12 cellular contexts compared by ENCODE assay signal in genomic region chr1:89910780-89911179, GRCh38.
DNase-seq lines count a peak whose midpoint lies in the region; ATAC-seq and TF ChIP-seq lines count a peak whose summit lies in the region.
"Had no signal": no experiment of that assay in that cellular context is flagged by ENCODE, and none has a peak within 500 bp of the region (broad histone marks: within the 10 kb centered on the region; RNA-seq: fewer than 3 reads in every experiment).

No MANE protein-coding gene starts in this region.

- H3K9me3 Mint-ChIP-seq in activated T-cell treated with anti-CD3 and anti-CD28 coated beads, Interleukin-2, amount 50 U/mL, for 24 hours, result no peaks in the 10 kb centered on the region
- H3K9me3 Mint-ChIP-seq in activated T-cell treated with anti-CD3 and anti-CD28 coated beads, Interleukin-2, amount 50 U/mL, for 4 hours, result no peaks in the 10 kb centered on the region
- H3K9me3 Mint-ChIP-seq in type B pancreatic cell, result no peaks in the 10 kb centered on the region

- peak overlapping the region; percentile 55; the same call in 1 of the 2 replicates for H3K27ac ChIP-seq in SJCRH30
- H3K27ac ChIP-seq: KMS-11, transverse colon, VCaP had no signal

- no peaks in the 10 kb centered on the region for H3K27me3 Mint-ChIP-seq in activated T-cell treated with anti-CD3 and anti-CD28 coated beads, Interleukin-2, amount 50 U/mL, for 24 hours
- no peaks in the 10 kb centered on the region for H3K27me3 Mint-ChIP-seq in activated T-cell treated with anti-CD3 and anti-CD28 coated beads, Interleukin-2, amount 50 U/mL, for 4 hours (ENCODE audit: low read depth)
- H3K27me3 Mint-ChIP-seq in type B pancreatic cell, result no peaks in the 10 kb centered on the region

- peaks cover 58% of the 10 kb centered on the region for H3K36me3 Mint-ChIP-seq in activated T-cell treated with anti-CD3 and anti-CD28 coated beads, Interleukin-2, amount 50 U/mL, for 24 hours (ENCODE audit: low read depth)
- peaks cover 25% of the 10 kb centered on the region for H3K36me3 Mint-ChIP-seq in activated T-cell treated with anti-CD3 and anti-CD28 coated beads, Interleukin-2, amount 50 U/mL, for 4 hours (ENCODE audit: insufficient read depth)
- no peaks in the 10 kb centered on the region for H3K36me3 Mint-ChIP-seq in type B pancreatic cell

- TF ChIP-seq CTCF in type B pancreatic cell (conservative IDR thresholded peaks at IDR 0.05) (no peak), BE2C (IDR thresholded peaks at IDR 0.05; ENCODE audit: low read depth, low read length) (no peak)

- DNase-seq in activated T-cell treated with anti-CD3 and anti-CD28 coated beads, Interleukin-2, amount 50 U/mL, for 24 hours, result no peak
- no peak for DNase-seq in activated T-cell treated with anti-CD3 and anti-CD28 coated beads, Interleukin-2, amount 50 U/mL, for 4 hours
- DNase-seq in SJCRH30 (peak; percentile 26 to 33), hepatic stellate cell (ENCODE audit: low spot score) (peak; percentile 65), type B pancreatic cell (ENCODE audit: extremely low spot score, unreplicated experiment) (no peak), BE2C (no peak), HuH-7 (ENCODE audit: low spot score) (no peak)
- DNase-seq in activated CD8-positive, alpha-beta memory T cell treated with anti-CD3 and anti-CD28 coated beads for 24 hours, result no peak
- DNase-seq: AML-193, transverse colon had no signal

- H3K9me3 ChIP-seq in SJCRH30 (replicated peaks) (no peaks in the 10 kb centered on the region), BE2C (no peaks in the 10 kb centered on the region)
- H3K9me3 ChIP-seq: transverse colon had no signal

- no peak for ATAC-seq in activated T-cell treated with anti-CD3 and anti-CD28 coated beads, Interleukin-2, amount 50 U/mL, for 4 hours

- peaks cover 53% of the 10 kb centered on the region for H3K4me1 Mint-ChIP-seq in activated T-cell treated with anti-CD3 and anti-CD28 coated beads, Interleukin-2, amount 50 U/mL, for 24 hours (ENCODE audit: low read depth)
- H3K4me1 Mint-ChIP-seq in activated T-cell treated with anti-CD3 and anti-CD28 coated beads, Interleukin-2, amount 50 U/mL, for 4 hours (ENCODE audit: low read depth), result peaks cover 43% of the 10 kb centered on the region
- peaks cover 52% of the 10 kb centered on the region for H3K4me1 Mint-ChIP-seq in type B pancreatic cell (ENCODE audit: unreplicated experiment)

- H3K4me1 ChIP-seq in SJCRH30, result peaks cover 52% of the 10 kb centered on the region
- peaks cover 5% of the 10 kb centered on the region; the same call in 1 of the 2 replicates for H3K4me1 ChIP-seq in BE2C
- H3K4me1 ChIP-seq: transverse colon had no signal

- H3K27me3 ChIP-seq in SJCRH30 (no peaks in the 10 kb centered on the region), BE2C (no peaks in the 10 kb centered on the region)
- H3K27me3 ChIP-seq: transverse colon had no signal

- H3K27ac Mint-ChIP-seq in activated T-cell treated with anti-CD3 and anti-CD28 coated beads, Interleukin-2, amount 50 U/mL, for 24 hours, result peak overlapping the region; percentile 42
- H3K27ac Mint-ChIP-seq in type B pancreatic cell, result peak overlapping the region; percentile 48

- H3K36me3 ChIP-seq in SJCRH30 (no peaks in the 10 kb centered on the region), BE2C (no peaks in the 10 kb centered on the region)
- H3K36me3 ChIP-seq: transverse colon had no signal

- no peak overlapping the region for H3K4me3 Mint-ChIP-seq in activated T-cell treated with anti-CD3 and anti-CD28 coated beads, Interleukin-2, amount 50 U/mL, for 24 hours
- no peak overlapping the region for H3K4me3 Mint-ChIP-seq in activated T-cell treated with anti-CD3 and anti-CD28 coated beads, Interleukin-2, amount 50 U/mL, for 4 hours
- H3K4me3 Mint-ChIP-seq in type B pancreatic cell, result peak overlapping the region; percentile 2

- no peak overlapping the region for H3K4me3 ChIP-seq in SJCRH30
- no peak overlapping the region for H3K4me3 ChIP-seq in BE2C (ENCODE audit: low read depth, low read length)
- H3K4me3 ChIP-seq: transverse colon had no signal

Comparison
In these comparisons a context has a peak if more than half of its experiments do, and no peak if none do; other contexts are left out.
1. DNase-seq: peak in SJCRH30 (2 of 2) and hepatic stellate cell (single experiment); none in activated T-cell treated with anti-CD3 and anti-CD28 coated beads, Interleukin-2, amount 50 U/mL, for 24 hours (single experiment), activated T-cell treated with anti-CD3 and anti-CD28 coated beads, Interleukin-2, amount 50 U/mL, for 4 hours (single experiment), type B pancreatic cell (single experiment), BE2C (single experiment), HuH-7 (single experiment) and activated CD8-positive, alpha-beta memory T cell treated with anti-CD3 and anti-CD28 coated beads for 24 hours (single experiment).